25 cellular contexts compared by ENCODE assay signal in genomic region chr20:23254034-23254433, GRCh38.
"Had no signal": no experiment of that assay in that cellular context is flagged by ENCODE, and none has a peak within 500 bp of the region (broad histone marks: within the 10 kb centered on the region; RNA-seq: fewer than 3 reads in every experiment).

No MANE protein-coding gene starts in this region.

- H3K4me3 ChIP-seq: colonic mucosa, gastrocnemius medialis, hepatocyte, left lung, prostate gland, sigmoid colon, suprapubic skin, transverse colon, upper lobe of right lung, uterus had no signal

- H3K4me1 ChIP-seq: colonic mucosa, prostate gland, sigmoid colon, uterus had no signal

- DNase-seq: colonic mucosa; dermis blood vessel endothelial cell; effector memory CD8-positive, alpha-beta T cell; foreskin fibroblast; gastrocnemius medialis; kidney; left lung; mesendoderm; naive B cell; right cardiac atrium; sigmoid colon; stimulated activated CD4-positive, alpha-beta T cell treated with anti-CD3 and anti-CD28 coated beads, Interleukin-2, amount 100 ng/mL, for 24 hours; stimulated activated CD4-positive, alpha-beta T cell treated with anti-CD3 and anti-CD28 coated beads, Interleukin-4, amount 100 ng/mL, for 24 hours; transverse colon; upper lobe of right lung; uterus had no signal

- H3K27ac Mint-ChIP-seq: effector memory CD8-positive, alpha-beta T cell; naive B cell; natural killer cell treated with Interleukin-12 subunit alpha and Interleukin-12 subunit beta and Interleukin-15 and Interleukin-18, amount 100 ng/mL, for 72 hours; stimulated activated memory B cell treated with anti-CD40 and anti-IgM and Interleukin-4, amounts not matched to agents 10 μg/mL and 1 μg/mL and 100 μg/mL, for 72 hours; stimulated activated naive CD8-positive, alpha-beta T cell treated with anti-CD3 and anti-CD28 coated beads, Interleukin-15, Interleukin-2, amounts not matched to agents 100 ng/mL and 50 ng/mL, for 24 hours had no signal

- H3K4me1 Mint-ChIP-seq: central memory CD8-positive, alpha-beta T cell; naive B cell; stimulated activated memory B cell treated with anti-CD40 and anti-IgM and Interleukin-4, amounts not matched to agents 10 μg/mL and 1 μg/mL and 100 μg/mL, for 72 hours had no signal

- H2AFZ ChIP-seq: hepatocyte had no signal

- H3K79me2 ChIP-seq: hepatocyte had no signal

- H3K27me3 ChIP-seq: colonic mucosa, hepatocyte, left lung, neutrophil, sigmoid colon, transverse colon, upper lobe of right lung, uterus had no signal

- H3K27ac ChIP-seq: colonic mucosa, gastrocnemius medialis, hepatocyte, left lung, neutrophil, prostate gland, sigmoid colon, suprapubic skin, transverse colon, upper lobe of right lung, uterus had no signal

- H3K4me3 Mint-ChIP-seq: central memory CD8-positive, alpha-beta T cell; effector memory CD8-positive, alpha-beta T cell; naive B cell; natural killer cell treated with Interleukin-12 subunit alpha and Interleukin-12 subunit beta and Interleukin-15 and Interleukin-18, amount 100 ng/mL, for 72 hours; neural crest cell; stimulated activated memory B cell treated with anti-CD40 and anti-IgM and Interleukin-4, amounts not matched to agents 10 μg/mL and 1 μg/mL and 100 μg/mL, for 72 hours; stimulated activated naive CD8-positive, alpha-beta T cell treated with anti-CD3 and anti-CD28 coated beads, Interleukin-15, Interleukin-2, amounts not matched to agents 100 ng/mL and 50 ng/mL, for 24 hours had no signal

- H3K36me3 Mint-ChIP-seq: naive B cell; natural killer cell treated with Interleukin-12 subunit alpha and Interleukin-12 subunit beta and Interleukin-15 and Interleukin-18, amount 100 ng/mL, for 72 hours; stimulated activated memory B cell treated with anti-CD40 and anti-IgM and Interleukin-4, amounts not matched to agents 10 μg/mL and 1 μg/mL and 100 μg/mL, for 72 hours had no signal

- ATAC-seq: effector memory CD8-positive, alpha-beta T cell; gastrocnemius medialis; left lung; natural killer cell treated with Interleukin-12 subunit alpha and Interleukin-12 subunit beta and Interleukin-15 and Interleukin-18, amount 100 ng/mL, for 72 hours; right cardiac atrium; stimulated activated memory B cell treated with anti-CD40 and anti-IgM and Interleukin-4, amounts not matched to agents 10 μg/mL and 1 μg/mL and 100 μg/mL, for 72 hours; upper lobe of right lung had no signal

- H3K9me3 ChIP-seq: colonic mucosa, gastrocnemius medialis, left lung, neutrophil, prostate gland, sigmoid colon, suprapubic skin, transverse colon, upper lobe of right lung, uterus had no signal

- H3K4me2 ChIP-seq: hepatocyte had no signal

- H3K36me3 ChIP-seq: colonic mucosa, gastrocnemius medialis, left lung, neutrophil, prostate gland, sigmoid colon, suprapubic skin, transverse colon, upper lobe of right lung, uterus had no signal

- H3K9me3 Mint-ChIP-seq: central memory CD8-positive, alpha-beta T cell; effector memory CD8-positive, alpha-beta T cell; natural killer cell treated with Interleukin-12 subunit alpha and Interleukin-12 subunit beta and Interleukin-15 and Interleukin-18, amount 100 ng/mL, for 72 hours; neural crest cell; stimulated activated memory B cell treated with anti-CD40 and anti-IgM and Interleukin-4, amounts not matched to agents 10 μg/mL and 1 μg/mL and 100 μg/mL, for 72 hours; stimulated activated naive CD8-positive, alpha-beta T cell treated with anti-CD3 and anti-CD28 coated beads, Interleukin-15, Interleukin-2, amounts not matched to agents 100 ng/mL and 50 ng/mL, for 24 hours had no signal
